In the genomic region with DNA sequence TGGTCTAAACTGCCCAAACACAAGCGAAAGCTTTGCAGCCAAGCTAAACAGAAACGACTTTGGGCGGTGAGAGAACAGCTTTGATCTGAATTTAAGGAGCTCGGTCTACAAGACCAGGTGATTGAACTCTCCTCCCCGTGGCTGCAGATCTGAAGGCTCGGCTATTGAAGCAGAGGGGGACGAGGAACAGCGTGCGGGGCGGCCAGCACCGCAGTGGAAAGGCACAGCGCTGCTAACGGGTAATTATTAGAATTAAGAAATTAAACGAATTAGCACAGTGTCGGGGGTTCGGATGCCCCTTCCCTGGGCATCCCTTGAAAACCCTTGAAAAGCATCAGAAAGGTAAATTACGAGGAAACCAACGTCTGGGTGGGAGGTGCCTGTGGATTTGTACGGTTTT, we compare ENCODE assay signal across 11 cellular contexts. TPM values are rescaled to one million over a fixed set of nuclear protein-coding genes. Genes with fewer than 3 reads are reported as not detected.
DNase-seq lines count a peak whose midpoint lies in the region; ATAC-seq and TF ChIP-seq lines count a peak whose summit lies in the region.
"Had no signal": no experiment of that assay in that cellular context is flagged by ENCODE, and none has a peak within 500 bp of the region (broad histone marks: within the 10 kb centered on the region; RNA-seq: fewer than 3 reads in every experiment).

No MANE protein-coding gene starts in this region.

- no peaks in the 10 kb centered on the region for H3K36me3 Mint-ChIP-seq in memory B cell

- TF ChIP-seq CTCF in choroid plexus epithelial cell (conservative IDR thresholded peaks at IDR 0.05; ENCODE audit: low read depth, low read length) (no peak), thyroid gland (IDR thresholded peaks at IDR 0.05) (no peak)

- peak overlapping the region; percentile 56 for H3K4me3 ChIP-seq in choroid plexus epithelial cell (ENCODE audit: low read depth, low read length)
- H3K4me3 ChIP-seq in thyroid gland (replicated peaks in 1 of 3) = peak overlapping the region; percentile 6 to 84 (median 49)
- H3K4me3 ChIP-seq: BLaER1 had no signal

- 7 to 8% methylated on average over 19 of the region's 19 CpGs for WGBS in thyroid gland, 2 donors

- no peaks in the 10 kb centered on the region for H3K36me3 ChIP-seq in thyroid gland
- H3K36me3 ChIP-seq: BLaER1, neutrophil had no signal

- DNase-seq in NCI-H82 (lab: John Stamatoyannopoulos, UW) = peak; percentile 10
- no peak for DNase-seq in NCI-H82 treated with DMSO at 0.1 percent for 48 hours (lab: John Stamatoyannopoulos, UW; ENCODE audit: unreplicated experiment)
- DNase-seq in choroid plexus epithelial cell (ENCODE audit: low read depth) = peak; percentile 10
- DNase-seq in memory B cell (ENCODE audit: low spot score in 2 of 2) = no peak
- DNase-seq in thyroid gland = peak; percentile 8 to 22
- no peak for DNase-seq in H4 (ENCODE audit: low spot score)
- DNase-seq: NCI-H146 had no signal

- no peak for ATAC-seq in memory B cell (ENCODE audit: low read depth)
- no peak for ATAC-seq in GM21381 (IDR thresholded peaks at IDR 0.05; ENCODE audit: unreplicated experiment)
- no peak for ATAC-seq in HG03571 (IDR thresholded peaks at IDR 0.05; ENCODE audit: unreplicated experiment)

- no peaks in the 10 kb centered on the region for H3K27me3 ChIP-seq in thyroid gland

- H3K4me1 ChIP-seq in thyroid gland = no peaks in the 10 kb centered on the region
- H3K4me1 ChIP-seq: BLaER1 had no signal

- no peak overlapping the region for H3K27ac Mint-ChIP-seq in memory B cell

- no peaks in the 10 kb centered on the region for H3K4me1 Mint-ChIP-seq in memory B cell

- no peaks in the 10 kb centered on the region for H3K9me3 ChIP-seq in thyroid gland
- H3K9me3 ChIP-seq: neutrophil had no signal

- intact Hi-C loops in thyroid gland (cut with DNase I) = no loop called here

- peaks cover 21% of the 10 kb centered on the region for H3K27me3 Mint-ChIP-seq in memory B cell

- TF ChIP-seq POLR2A in thyroid gland (IDR thresholded peaks at IDR 0.05) = no peak

- no peak overlapping the region for H3K27ac ChIP-seq in thyroid gland
- H3K27ac ChIP-seq: BLaER1, neutrophil had no signal

- H3K9me3 Mint-ChIP-seq in memory B cell = peaks cover 1% of the 10 kb centered on the region

- peak overlapping the region; percentile 14 for H3K4me3 Mint-ChIP-seq in memory B cell

RNA-seq across cellular contexts. Expression of a gene that starts 0.4 kb away (rescaled TPM):
- total RNA-seq in thyroid gland = 1 to 10 TPM in 3 of 4 donors, not detected in 1; 1.1 to 2.3 (median 1.9) TPM
- not detected in 2 replicates for total RNA-seq in H4 (2014; rRNA removed; shearing (Covaris generic))

Comparison
In these comparisons a context has a peak if more than half of its experiments do, and no peak if none do; other contexts are left out.
1. DNase-seq: peak in NCI-H82 (single experiment), choroid plexus epithelial cell (single experiment) and thyroid gland (2 of 2); none in NCI-H82 treated with DMSO at 0.1 percent for 48 hours (single experiment), memory B cell (0 of 2) and H4 (single experiment).